Comparison of ENCODE assay signal across 21 cellular contexts in the genomic region with DNA sequence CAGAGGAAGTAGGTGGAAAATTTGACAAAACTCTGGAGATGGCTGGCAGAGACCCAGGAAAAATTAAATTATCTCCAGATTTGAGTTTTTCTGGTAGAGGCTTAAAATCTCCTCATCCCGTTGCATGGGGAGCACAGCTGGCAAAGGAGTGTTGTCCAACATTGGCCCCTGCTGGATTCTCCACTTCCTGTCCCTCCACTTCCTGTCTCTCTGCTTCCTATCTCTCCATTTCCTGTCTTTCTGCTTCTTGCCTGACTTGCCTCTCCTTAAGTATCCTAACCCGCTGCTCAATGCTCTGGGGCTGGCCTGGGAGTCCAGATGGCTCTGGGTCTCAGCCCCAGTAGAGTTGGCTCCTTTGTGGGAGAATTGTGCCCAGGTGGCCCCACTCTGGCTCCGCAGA.
A peak's percentile ranks its signal among the peaks of the same experiment; 100 is the strongest.
DNase-seq lines count a peak whose midpoint lies in the region; ATAC-seq, FAIRE-seq and TF ChIP-seq lines count a peak whose summit lies in the region.
"Had no signal": no experiment of that assay in that cellular context is flagged by ENCODE, and none has a peak within 500 bp of the region (broad histone marks: within the 10 kb centered on the region; RNA-seq: fewer than 3 reads in every experiment).

No MANE protein-coding gene starts in this region.

- H3K79me2 ChIP-seq in HepG2 (ENCODE audit: insufficient read depth, low read length) (no peaks in the 10 kb centered on the region), astrocyte (ENCODE audit: insufficient read depth, low read length) (no peaks in the 10 kb centered on the region)

- TF ChIP-seq POLR2A in HepG2 (IDR thresholded peaks at IDR 0.05; ENCODE audit: insufficient read depth in 1 of 2, low read depth in 2 of 2, low read length in 2 of 2) (no peak), right lobe of liver (IDR thresholded peaks at IDR 0.05) (no peak)

- no peaks in the 10 kb centered on the region for H3K4me1 ChIP-seq in HepG2 (ENCODE audit: insufficient read depth, low read length)
- H3K4me1 ChIP-seq in right lobe of liver, result no peaks in the 10 kb centered on the region
- no peaks in the 10 kb centered on the region for H3K4me1 ChIP-seq in astrocyte (ENCODE audit: insufficient read depth, low read length)
- H3K4me1 ChIP-seq in psoas muscle, result no peaks in the 10 kb centered on the region

- no peak for TF ChIP-seq RAD21 in HepG2 (CRISPR knock-in tag; IDR thresholded peaks at IDR 0.05)

- in situ Hi-C loops in HepG2 (cut with HindIII; ENCODE audit: extremely low pct_ligation_motif_present, low pct_unique_long_range_greater_than_20kb), result loop anchor here (25.0 kb wide), 1 partner anchor 961 kb away; no protein-coding TSS in a partner anchor

- ATAC-seq in HepG2 (no peak), right lobe of liver (no peak), psoas muscle (peak; percentile 13 to 72 (median 39))
- ATAC-seq: activated CD8-positive, alpha-beta T cell treated with anti-CD3 and anti-CD28 coated beads for 36 hours; stimulated activated effector memory CD8-positive, alpha-beta T cell treated with anti-CD3 and anti-CD28 coated beads, Interleukin-12 subunit alpha, Interleukin-12 subunit beta, amount 100 ng/mL, for 72 hours had no signal

- TF ChIP-seq CTCF in HepG2 (CRISPR knock-in tag; IDR thresholded peaks at IDR 0.05) (no peak), right lobe of liver (IDR thresholded peaks at IDR 0.05) (no peak), astrocyte (IDR thresholded peaks at IDR 0.05; ENCODE audit: insufficient read depth, low read depth, low read length) (no peak), psoas muscle (IDR thresholded peaks at IDR 0.05) (no peak)

- H3K4me3 ChIP-seq in HepG2 (replicated peaks in 1 of 3; ENCODE audit: insufficient read depth in 1 of 3, low read depth in 2 of 3, low read length in 3 of 3) (no peak overlapping the region), right lobe of liver (no peak overlapping the region), astrocyte (ENCODE audit: insufficient read depth, low read depth, low read length) (no peak overlapping the region), psoas muscle (no peak overlapping the region)

- peaks cover 22% of the 10 kb centered on the region for H3K27me3 Mint-ChIP-seq in astrocyte (ENCODE audit: low read depth, unreplicated experiment)

- H3K4me3 Mint-ChIP-seq in astrocyte (ENCODE audit: unreplicated experiment), result no peak overlapping the region
- H3K4me3 Mint-ChIP-seq: activated CD8-positive, alpha-beta T cell treated with anti-CD3 and anti-CD28 coated beads for 36 hours; activated naive CD8-positive, alpha-beta T cell; H9; naive B cell; stimulated activated effector memory CD8-positive, alpha-beta T cell treated with anti-CD3 and anti-CD28 coated beads, Interleukin-12 subunit alpha, Interleukin-12 subunit beta, amount 100 ng/mL, for 72 hours had no signal

- no peaks in the 10 kb centered on the region for H3K9me3 ChIP-seq in HepG2 (ENCODE audit: low read length)
- no peaks in the 10 kb centered on the region for H3K9me3 ChIP-seq in right lobe of liver
- peaks cover 3% of the 10 kb centered on the region for H3K9me3 ChIP-seq in astrocyte (ENCODE audit: insufficient read depth, low read depth, low read length)
- H3K9me3 ChIP-seq in psoas muscle, result no peaks in the 10 kb centered on the region

- no peak for TF ChIP-seq EP300 in HepG2 (IDR thresholded peaks at IDR 0.05; ENCODE audit: low read depth in 2 of 2, low read length in 2 of 2)
- TF ChIP-seq EP300 in HepG2 (CRISPR knock-in tag; IDR thresholded peaks at IDR 0.05; ENCODE audit: borderline replicate concordance), result no peak

- CTCF ChIA-PET in HepG2 (lab: Yijun Ruan, JAX; ENCODE audit: low intra/inter-chr PET ratio, low total read pairs), result no interaction called here

- no peak for FAIRE-seq in HepG2 (lab: Jason Lieb, UNC)
- FAIRE-seq in astrocyte (lab: Jason Lieb, UNC), result no peak
- FAIRE-seq: frontal cortex, GM18507 had no signal

- H3K27me3 ChIP-seq in HepG2 (ENCODE audit: control insufficient read depth in 1 of 2, insufficient read depth in 2 of 2, low read length in 2 of 2) (no peaks in the 10 kb centered on the region), right lobe of liver (no peaks in the 10 kb centered on the region), astrocyte (ENCODE audit: insufficient read depth, low read length) (no peaks in the 10 kb centered on the region), psoas muscle (ENCODE audit: insufficient read depth in 3 of 3, low read length in 2 of 3) (peaks cover 0 to 4% (median 0%) of the 10 kb centered on the region in 3 donors)

- DNase-seq in HepG2 (ENCODE audit: low spot score) (no peak), right lobe of liver (no peak), astrocyte (ENCODE audit: low read depth) (no peak), psoas muscle (peak in 1 of 2 donors; percentile 70), inferior parietal cortex (ENCODE audit: extremely low spot score) (no peak), OCI-M2 (lab: John Stamatoyannopoulos, UW; ENCODE audit: unreplicated experiment) (no peak), globus pallidus (ENCODE audit: low spot score) (no peak), NCI-H1694 treated with DMSO at 0.1 percent for 48 hours (lab: John Stamatoyannopoulos, UW) (no peak)
- DNase-seq: activated CD8-positive, alpha-beta T cell treated with anti-CD3 and anti-CD28 coated beads for 36 hours; activated T-cell treated with anti-CD3 and anti-CD28 coated beads, Interleukin-2, amount 50 U/mL, for 1 hour; CD4-positive, alpha-beta memory T cell; DMS153; effector CD8-positive, alpha-beta T cell; H9; naive B cell; stimulated activated CD4-positive, alpha-beta T cell treated with anti-CD3 and anti-CD28 coated beads, Interleukin-1b, Interleukin-23, amount 100 ng/mL, for 48 hours; SW 1271 had no signal

- POLR2A ChIA-PET in HepG2 (lab: Yijun Ruan, JAX), result no interaction called here

- peaks cover 11% of the 10 kb centered on the region for H3K4me1 Mint-ChIP-seq in astrocyte (ENCODE audit: low read depth, unreplicated experiment)
- H3K4me1 Mint-ChIP-seq: CD4-positive, alpha-beta memory T cell; H9; stimulated activated effector memory CD8-positive, alpha-beta T cell treated with anti-CD3 and anti-CD28 coated beads, Interleukin-12 subunit alpha, Interleukin-12 subunit beta, amount 100 ng/mL, for 72 hours had no signal

- H3K36me3 ChIP-seq in HepG2 (replicated peaks in 1 of 2; ENCODE audit: control insufficient read depth in 1 of 2, insufficient read depth in 2 of 2, low read length in 2 of 2), result no peaks in the 10 kb centered on the region
- no peaks in the 10 kb centered on the region for H3K36me3 ChIP-seq in right lobe of liver
- no peaks in the 10 kb centered on the region for H3K36me3 ChIP-seq in astrocyte (ENCODE audit: insufficient read depth, low read length)
- H3K36me3 ChIP-seq in psoas muscle (ENCODE audit: insufficient read depth in 1 of 2, low read depth in 1 of 2), result no peaks in the 10 kb centered on the region

- H3K4me2 ChIP-seq in HepG2 (ENCODE audit: low read depth, low read length) (no peak overlapping the region), astrocyte (ENCODE audit: low read length) (no peak overlapping the region)

- H4K20me1 ChIP-seq in HepG2 (ENCODE audit: insufficient read depth, low read length), result no peaks in the 10 kb centered on the region
- H4K20me1 ChIP-seq in astrocyte (ENCODE audit: insufficient read depth, low read length), result no peaks in the 10 kb centered on the region

- BruUV-seq in HepG2 (replicated peaks; lab: Mats Ljungman, UMichigan), result no TSS peak

- H3K9me3 Mint-ChIP-seq in astrocyte (ENCODE audit: unreplicated experiment), result peaks cover 10% of the 10 kb centered on the region
- H3K9me3 Mint-ChIP-seq: activated CD8-positive, alpha-beta T cell treated with anti-CD3 and anti-CD28 coated beads for 36 hours; H9; stimulated activated effector memory CD8-positive, alpha-beta T cell treated with anti-CD3 and anti-CD28 coated beads, Interleukin-12 subunit alpha, Interleukin-12 subunit beta, amount 100 ng/mL, for 72 hours had no signal

- no peak overlapping the region for H2AFZ ChIP-seq in HepG2 (ENCODE audit: low read length)
- no peak overlapping the region for H2AFZ ChIP-seq in astrocyte (ENCODE audit: low read depth, low read length)

- 72% methylated on average over 3 of the region's 3 CpGs for WGBS in HepG2 (ENCODE audit: low lambda C conversion rate)
- WGBS in right lobe of liver (ENCODE audit: insufficient coverage, low coverage, low lambda C conversion rate, missing lambda C conversion rate), result 73% methylated on average over 2 of the region's 3 CpGs
- WGBS in psoas muscle, 3 donors, result 32 to 47% (median 36%) methylated on average over 3 of the region's 3 CpGs

- H3K9ac ChIP-seq in HepG2 (ENCODE audit: insufficient read depth, low read depth, low read length) (no peak overlapping the region), astrocyte (ENCODE audit: low read length) (no peak overlapping the region)

- H3K36me3 Mint-ChIP-seq in astrocyte (ENCODE audit: low read depth, unreplicated experiment), result no peaks in the 10 kb centered on the region
- H3K36me3 Mint-ChIP-seq: activated naive CD8-positive, alpha-beta T cell; CD4-positive, alpha-beta memory T cell; naive B cell; stimulated activated effector memory CD8-positive, alpha-beta T cell treated with anti-CD3 and anti-CD28 coated beads, Interleukin-12 subunit alpha, Interleukin-12 subunit beta, amount 100 ng/mL, for 72 hours had no signal

- intact Hi-C loops in HepG2 (cut with micrococcal nuclease; ENCODE audit: unreplicated experiment) (no loop called here), right lobe of liver (cut with DNase I) (no loop called here), psoas muscle (cut with DNase I) (no loop called here)

- H3K27ac ChIP-seq in HepG2 (ENCODE audit: extremely low read length, insufficient read depth, low read length) (no peak overlapping the region), right lobe of liver (no peak overlapping the region), astrocyte (ENCODE audit: low read depth, low read length) (no peak overlapping the region), psoas muscle (no peak overlapping the region)

- peak overlapping the region; percentile 84 for H3K27ac Mint-ChIP-seq in astrocyte (ENCODE audit: unreplicated experiment)
- H3K27ac Mint-ChIP-seq: activated CD8-positive, alpha-beta T cell treated with anti-CD3 and anti-CD28 coated beads for 36 hours; activated naive CD8-positive, alpha-beta T cell; CD4-positive, alpha-beta memory T cell; H9; naive B cell; stimulated activated effector memory CD8-positive, alpha-beta T cell treated with anti-CD3 and anti-CD28 coated beads, Interleukin-12 subunit alpha, Interleukin-12 subunit beta, amount 100 ng/mL, for 72 hours had no signal

TF ChIP-seq in HepG2, 621 proteins besides CTCF, POLR2A, EP300 and RAD21:
- no peak for TF ChIP-seq GABPA (IDR thresholded peaks at IDR 0.05; ENCODE audit: low read depth, low read length)
- peak; percentile 42; the same call in 1 of the 2 replicates for TF ChIP-seq GABPA (CRISPR knock-in tag; IDR thresholded peaks at IDR 0.05; ENCODE audit: low read depth)
- TF ChIP-seq U2AF2 (IDR thresholded peaks at IDR 0.05; ENCODE audit: low read depth, low read length), result no peak

Comparison
In these comparisons a context has a peak if more than half of its experiments do, and no peak if none do; other contexts are left out.
1. ATAC-seq: peak in psoas muscle (4 of 4); none in HepG2 (single experiment) and right lobe of liver (0 of 4).